ENCODE assay signal across 20 cellular contexts in the genomic region with DNA sequence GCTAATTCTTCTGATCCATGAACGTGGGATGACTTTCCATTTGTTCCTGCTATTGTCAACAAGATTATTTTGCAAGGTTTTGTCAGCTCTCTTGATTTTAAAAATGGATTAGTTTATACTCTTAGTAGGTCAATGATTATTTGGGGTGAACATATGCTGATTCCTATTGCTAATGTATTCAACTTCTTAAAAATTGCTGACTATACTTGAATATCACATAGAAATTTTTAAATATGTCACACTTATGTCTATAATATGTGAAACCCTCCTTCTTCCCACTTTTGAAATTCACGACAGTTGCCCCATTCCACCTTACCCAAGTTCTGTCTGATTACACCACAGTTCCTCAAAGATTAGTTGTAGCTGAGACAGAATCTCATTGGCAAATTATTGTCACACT.
DNase-seq lines count a peak whose midpoint lies in the region; ATAC-seq, FAIRE-seq and TF ChIP-seq lines count a peak whose summit lies in the region.
"Had no signal": no experiment of that assay in that cellular context is flagged by ENCODE, and none has a peak within 500 bp of the region (broad histone marks: within the 10 kb centered on the region; RNA-seq: fewer than 3 reads in every experiment).

No MANE protein-coding gene starts in this region.

- H3K36me3 ChIP-seq in K562 (ENCODE audit: control insufficient read depth, insufficient read depth, low read length): no peaks in the 10 kb centered on the region
- H3K36me3 ChIP-seq: BE2C, BLaER1 had no signal

- no peak overlapping the region for H3K9ac ChIP-seq in K562 (ENCODE audit: insufficient read depth in 1 of 2, low read depth in 2 of 2, low read length in 2 of 2)
- H3K9ac ChIP-seq: BLaER1 had no signal

- TF ChIP-seq CTCF in A549 (IDR thresholded peaks at IDR 0.05) (no peak), K562 (IDR thresholded peaks at IDR 0.05 in 2 of 3, conservative IDR thresholded peaks at IDR 0.05 in 1 of 3; ENCODE audit: insufficient read depth in 2 of 3, low read depth in 1 of 3, low read length in 3 of 3) (no peak)

- ATAC-seq in A549 (no peak), K562 (no peak)
- ATAC-seq: GM12878 had no signal

- H3K9me1 ChIP-seq in K562 (ENCODE audit: control insufficient read depth, insufficient read depth, low read length): no peaks in the 10 kb centered on the region

- intact Hi-C loops in K562 (cut with micrococcal nuclease): no loop called here

- CTCF ChIA-PET in A549 (lab: Yijun Ruan, JAX): no interaction called here
- CTCF ChIA-PET in K562 (lab: Yijun Ruan, JAX; ENCODE audit: low intra/inter-chr PET ratio): no interaction called here

- no peaks in the 10 kb centered on the region for H3K9me3 ChIP-seq in A549
- no peaks in the 10 kb centered on the region; the same call in 1 of the 2 replicates for H3K9me3 ChIP-seq in K562 (replicated peaks; ENCODE audit: control insufficient read depth, insufficient read depth, low read depth, low read length)
- H3K9me3 ChIP-seq: BE2C had no signal

- H3K27ac ChIP-seq in A549 (no peak overlapping the region), K562 (ENCODE audit: extremely low read depth, low read depth, low read length) (no peak overlapping the region)
- H3K27ac ChIP-seq: 22Rv1, BLaER1 had no signal

- no peak for FAIRE-seq in A549 (lab: Jason Lieb, UNC)
- FAIRE-seq in K562 (lab: Jason Lieb, UNC): no peak
- FAIRE-seq: G401.6, GM12878, GM12892, GM18507 had no signal

- no peak overlapping the region for H2AFZ ChIP-seq in K562 (ENCODE audit: low read depth, low read length)

- H3K4me1 ChIP-seq in A549 (no peaks in the 10 kb centered on the region), K562 (replicated peaks in 1 of 2; ENCODE audit: control insufficient read depth in 2 of 2, insufficient read depth in 2 of 2, low read length in 2 of 2) (no peaks in the 10 kb centered on the region)
- H3K4me1 ChIP-seq: BE2C had no signal

- TF ChIP-seq EP300 in A549 (IDR thresholded peaks at IDR 0.05) (no peak), K562 (IDR thresholded peaks at IDR 0.05; ENCODE audit: low read length) (no peak)

- POLR2A ChIA-PET in A549 (lab: Yijun Ruan, JAX): no interaction called here
- POLR2A ChIA-PET in K562 (lab: Yijun Ruan, JAX): no interaction called here

- no peaks in the 10 kb centered on the region for H3K79me2 ChIP-seq in K562 (ENCODE audit: control insufficient read depth, insufficient read depth, low read length)

- H3K4me3 ChIP-seq in A549: no peak overlapping the region
- no peak overlapping the region for H3K4me3 ChIP-seq in K562
- H3K4me3 ChIP-seq: BLaER1, GM12878 had no signal

- no peaks in the 10 kb centered on the region for H3K27me3 ChIP-seq in K562 (ENCODE audit: control insufficient read depth in 2 of 2, insufficient read depth in 2 of 2, low read length in 2 of 2)
- H3K27me3 ChIP-seq: BE2C, BLaER1 had no signal

- in situ Hi-C loops in K562 (cut with MboI): no loop called here

- H3K4me2 ChIP-seq in A549 (no peak overlapping the region), K562 (ENCODE audit: insufficient read depth, low read length) (no peak overlapping the region)
- H3K4me2 ChIP-seq: BLaER1 had no signal

- BruUV-seq in K562 (replicated peaks; lab: Mats Ljungman, UMichigan): no TSS peak

- 0% methylated on average over 2 of the region's 2 CpGs for WGBS in A549 (ENCODE audit: missing lambda C conversion rate)
- 3% methylated on average over 2 of the region's 2 CpGs for WGBS in K562 (ENCODE audit: insufficient coverage, low coverage, missing lambda C conversion rate)

- no peak for TF ChIP-seq RAD21 in A549 (conservative IDR thresholded peaks at IDR 0.05 in 1 of 2, IDR thresholded peaks at IDR 0.05 in 1 of 2)
- TF ChIP-seq RAD21 in K562 (CRISPR knock-in tag; conservative IDR thresholded peaks at IDR 0.05 in 1 of 2, IDR thresholded peaks at IDR 0.05 in 1 of 2): no peak

- no peaks in the 10 kb centered on the region for H4K20me1 ChIP-seq in K562 (replicated peaks; ENCODE audit: control insufficient read depth, insufficient read depth, low read length)
- H4K20me1 ChIP-seq: BLaER1 had no signal

- no peak for TF ChIP-seq POLR2A in A549 (IDR thresholded peaks at IDR 0.05; ENCODE audit: low read length)
- TF ChIP-seq POLR2A in K562 (conservative IDR thresholded peaks at IDR 0.05): no peak

- peak; percentile 7 for DNase-seq in SKM-1 treated with dmso at 0.1 percent for 144 hours (lab: John Stamatoyannopoulos, UW; ENCODE audit: unreplicated experiment)
- no peak for DNase-seq in SKM-1 (lab: John Stamatoyannopoulos, UW; ENCODE audit: unreplicated experiment)
- DNase-seq in A549 (ENCODE audit: low read depth in 1 of 2, low spot score in 1 of 2): no peak
- no peak for DNase-seq in K562 (ENCODE audit: extremely low read depth in 1 of 4, low spot score in 3 of 4)
- DNase-seq in DMS 273 (lab: John Stamatoyannopoulos, UW; ENCODE audit: unreplicated experiment): no peak
- DNase-seq: ACHN; BE2C; C1 segment of cervical spinal cord; CD4-positive, alpha-beta memory T cell; CD4-positive, CD25-positive, alpha-beta regulatory T cell; CD8-positive, alpha-beta memory T cell; COR-L47; DMS79 treated with DMSO at 0.1 percent for 48 hours; GF-D8 had no signal

TF ChIP-seq in A549, 52 proteins besides CTCF, POLR2A, EP300 and RAD21:
- TF ChIP-seq CBX8 (IDR thresholded peaks at IDR 0.05): no peak
- no peak for TF ChIP-seq TP53 (CRISPR knock-in tag; IDR thresholded peaks at IDR 0.05)
- peak; percentile 37 for TF ChIP-seq MAFK (IDR thresholded peaks at IDR 0.05; ENCODE audit: partially characterized antibody)
- TF ChIP-seq RFX5 (IDR thresholded peaks at IDR 0.05): no peak
TF ChIP-seq in A549: peak in this region for 1.

TF ChIP-seq in K562, 482 proteins besides CTCF, POLR2A, EP300 and RAD21:
- no peak for TF ChIP-seq ARID2 (IDR thresholded peaks at IDR 0.05)
- no peak for TF ChIP-seq YBX1 (IDR thresholded peaks at IDR 0.05)
- no peak for TF ChIP-seq TCF7L2 (IDR thresholded peaks at IDR 0.05; ENCODE audit: low read depth, low read length)
- no peak for TF ChIP-seq E2F3 (CRISPR knock-in tag; IDR thresholded peaks at IDR 0.05)
- peak; percentile 58 for TF ChIP-seq ZNF316 (IDR thresholded peaks at IDR 0.05)
- TF ChIP-seq HDAC1 (IDR thresholded peaks at IDR 0.05): no peak
- no peak for TF ChIP-seq TAF9B (IDR thresholded peaks at IDR 0.05; ENCODE audit: partially characterized antibody)
- TF ChIP-seq, protein P1, sequence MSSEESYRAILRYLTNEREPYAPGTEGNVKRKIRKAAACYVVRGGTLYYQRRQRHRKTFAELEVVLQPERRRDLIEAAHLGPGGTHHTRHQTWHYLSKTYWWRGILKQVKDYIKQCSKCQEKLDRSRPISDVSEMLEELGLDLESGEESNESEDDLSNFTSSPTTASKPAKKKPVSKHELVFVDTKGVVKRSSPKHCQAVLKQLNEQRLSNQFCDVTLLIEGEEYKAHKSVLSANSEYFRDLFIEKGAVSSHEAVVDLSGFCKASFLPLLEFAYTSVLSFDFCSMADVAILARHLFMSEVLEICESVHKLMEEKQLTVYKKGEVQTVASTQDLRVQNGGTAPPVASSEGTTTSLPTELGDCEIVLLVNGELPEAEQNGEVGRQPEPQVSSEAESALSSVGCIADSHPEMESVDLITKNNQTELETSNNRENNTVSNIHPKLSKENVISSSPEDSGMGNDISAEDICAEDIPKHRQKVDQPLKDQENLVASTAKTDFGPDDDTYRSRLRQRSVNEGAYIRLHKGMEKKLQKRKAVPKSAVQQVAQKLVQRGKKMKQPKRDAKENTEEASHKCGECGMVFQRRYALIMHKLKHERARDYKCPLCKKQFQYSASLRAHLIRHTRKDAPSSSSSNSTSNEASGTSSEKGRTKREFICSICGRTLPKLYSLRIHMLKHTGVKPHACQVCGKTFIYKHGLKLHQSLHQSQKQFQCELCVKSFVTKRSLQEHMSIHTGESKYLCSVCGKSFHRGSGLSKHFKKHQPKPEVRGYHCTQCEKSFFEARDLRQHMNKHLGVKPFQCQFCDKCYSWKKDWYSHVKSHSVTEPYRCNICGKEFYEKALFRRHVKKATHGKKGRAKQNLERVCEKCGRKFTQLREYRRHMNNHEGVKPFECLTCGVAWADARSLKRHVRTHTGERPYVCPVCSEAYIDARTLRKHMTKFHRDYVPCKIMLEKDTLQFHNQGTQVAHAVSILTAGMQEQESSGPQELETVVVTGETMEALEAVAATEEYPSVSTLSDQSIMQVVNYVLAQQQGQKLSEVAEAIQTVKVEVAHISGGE (CRISPR knock-in tag; IDR thresholded peaks at IDR 0.05): no peak
- no peak for TF ChIP-seq ELF2 (CRISPR knock-in tag; IDR thresholded peaks at IDR 0.05)
- TF ChIP-seq, protein P2, sequence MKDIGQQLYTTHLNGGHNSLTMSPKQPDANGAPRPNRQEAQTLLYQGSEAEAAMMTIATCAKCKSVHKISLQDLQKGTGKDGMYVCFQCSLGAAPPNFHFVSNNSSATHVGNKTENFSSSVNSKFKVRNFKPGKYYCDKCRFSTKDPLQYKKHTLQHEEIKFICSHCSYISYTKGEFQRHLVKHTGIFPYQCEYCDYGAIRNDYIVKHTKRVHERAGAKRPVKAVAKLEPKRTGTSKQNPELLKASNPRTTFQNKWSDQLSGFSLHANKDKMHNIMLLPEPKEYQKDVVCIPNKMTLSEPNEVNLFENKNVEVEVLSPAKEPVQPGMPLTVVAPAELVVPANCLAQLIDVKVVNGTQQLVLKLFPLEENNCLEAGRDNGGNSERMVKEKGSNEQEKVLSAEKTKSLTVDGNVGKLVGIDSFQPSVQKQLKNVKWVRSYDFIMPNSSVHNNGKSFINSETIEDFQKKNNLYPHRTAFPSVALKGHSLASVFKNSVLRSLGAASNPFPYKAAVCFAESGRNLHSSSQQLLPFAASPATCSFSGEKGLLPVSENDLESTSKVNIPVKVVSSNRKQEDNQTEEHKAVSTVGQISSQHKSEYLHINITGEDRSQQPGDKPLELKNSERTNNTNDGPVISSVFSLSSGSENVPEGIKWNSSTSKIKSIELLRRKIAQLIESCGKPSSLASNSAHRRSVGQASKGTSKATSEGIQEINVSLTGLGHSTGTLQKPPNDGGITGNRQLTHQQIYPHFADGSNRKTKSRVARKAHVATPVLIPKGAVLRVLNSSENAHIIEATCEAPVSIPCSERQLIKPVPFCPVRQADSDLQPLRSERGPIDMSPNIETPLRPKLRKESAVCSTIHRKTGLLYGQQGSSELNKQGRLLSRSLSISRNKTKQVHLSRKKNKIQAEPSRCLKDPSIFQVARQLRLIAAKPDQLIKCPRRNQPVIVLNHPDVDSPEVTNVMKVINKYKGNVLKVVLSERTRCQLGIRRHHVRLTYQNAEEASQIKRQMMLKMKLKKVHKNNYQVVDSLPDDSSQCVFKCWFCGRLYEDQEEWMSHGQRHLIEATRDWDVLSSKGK (CRISPR knock-in tag; IDR thresholded peaks at IDR 0.05): no peak
- TF ChIP-seq HOXB6 (CRISPR knock-in tag; IDR thresholded peaks at IDR 0.05; ENCODE audit: borderline replicate concordance): no peak
- peak; percentile 14; the same call in 1 of the 2 replicates for TF ChIP-seq C11orf30 (IDR thresholded peaks at IDR 0.05; ENCODE audit: low read depth)
